ENCODE assay signal across 28 cellular contexts in the genomic region with DNA sequence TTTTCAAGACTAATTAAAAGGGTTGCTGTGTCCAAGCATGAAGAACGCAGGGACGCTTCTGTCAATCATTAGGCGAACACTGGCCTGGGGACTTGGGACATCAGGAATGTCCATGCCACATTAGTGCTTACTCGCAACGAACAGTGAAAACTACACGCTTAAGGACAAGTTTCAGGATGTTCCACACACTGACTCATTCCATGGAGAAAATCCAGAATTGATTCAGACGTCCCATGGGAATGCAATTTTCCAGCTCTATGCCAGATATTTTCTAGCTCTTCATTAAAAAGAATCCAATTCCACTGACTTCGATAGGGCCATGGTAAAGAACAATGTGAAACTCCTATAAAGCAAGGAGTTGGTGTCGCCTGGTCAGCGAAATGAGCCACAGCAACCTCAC.
A peak's percentile ranks its signal among the peaks of the same experiment; 100 is the strongest.
DNase-seq lines count a peak whose midpoint lies in the region; ATAC-seq, FAIRE-seq and TF ChIP-seq lines count a peak whose summit lies in the region.
"Had no signal": no experiment of that assay in that cellular context is flagged by ENCODE, and none has a peak within 500 bp of the region (broad histone marks: within the 10 kb centered on the region; RNA-seq: fewer than 3 reads in every experiment).

No MANE protein-coding gene starts in this region.

- CTCF ChIA-PET in MCF 10A (lab: Yijun Ruan, JAX): no interaction called here
- CTCF ChIA-PET in mammary epithelial cell (lab: Charles Lee; ENCODE audit: low non-redundant PET): no interaction called here

- peaks cover 7% of the 10 kb centered on the region for H3K36me3 ChIP-seq in mammary epithelial cell (ENCODE audit: insufficient read depth, low read length)
- peaks cover 25% of the 10 kb centered on the region for H3K36me3 ChIP-seq in brain microvascular endothelial cell (replicated peaks)

- H3K9me3 ChIP-seq in mammary epithelial cell (replicated peaks; ENCODE audit: insufficient read depth, low read length): no peaks in the 10 kb centered on the region
- H3K9me3 ChIP-seq: BE2C, heart left ventricle, psoas muscle, SK-N-SH had no signal

- no peaks in the 10 kb centered on the region for H3K9me3 Mint-ChIP-seq in MCF 10A (ENCODE audit: unreplicated experiment)
- H3K9me3 Mint-ChIP-seq: IgD-negative memory B cell, type B pancreatic cell had no signal

- H4K20me1 ChIP-seq in mammary epithelial cell (ENCODE audit: insufficient read depth, low read length): no peaks in the 10 kb centered on the region

- ATAC-seq in HG03196 (IDR thresholded peaks at IDR 0.05; ENCODE audit: unreplicated experiment): no peak
- no peak for ATAC-seq in HG02759 (IDR thresholded peaks at IDR 0.05; ENCODE audit: unreplicated experiment)
- ATAC-seq: heart left ventricle, psoas muscle had no signal

- H3K27me3 ChIP-seq in mammary epithelial cell (ENCODE audit: insufficient read depth, low read length) (no peaks in the 10 kb centered on the region), brain microvascular endothelial cell (replicated peaks) (no peaks in the 10 kb centered on the region)
- H3K27me3 ChIP-seq: BE2C, heart left ventricle had no signal

- no peak overlapping the region for H3K4me3 Mint-ChIP-seq in MCF 10A (ENCODE audit: unreplicated experiment)
- H3K4me3 Mint-ChIP-seq: IgD-negative memory B cell, type B pancreatic cell had no signal

- DNase-seq in MCF 10A (ENCODE audit: unreplicated experiment): peak; percentile 5
- no peak for DNase-seq in mammary epithelial cell
- DNase-seq in brain microvascular endothelial cell: peak; percentile 42
- peak; percentile 17 for DNase-seq in fibroblast of villous mesenchyme (ENCODE audit: low read depth)
- DNase-seq in retina: no peak
- DNase-seq in D721Med (ENCODE audit: insufficient read length, low spot score): no peak
- DNase-seq: 8988T; activated CD4-positive, alpha-beta T cell treated with anti-CD3 and anti-CD28 coated beads for 48 hours; activated naive CD4-positive, alpha-beta T cell treated with anti-CD3 and anti-CD28 coated beads, Interleukin-2, amount 50 U/mL, for 16 hours; aorta; BE2C; effector CD8-positive, alpha-beta T cell; GF-D8; HCEC 1CT; heart left ventricle; NCI-H1105; NCI-H2029 treated with DMSO at 0.1 percent for 48 hours; NCI-H2227 treated with DMSO at 0.1 percent for 48 hours; NCI-H748 treated with DMSO at 0.1 percent for 48 hours; psoas muscle; SK-N-SH had no signal

- peaks cover 26% of the 10 kb centered on the region for H3K36me3 Mint-ChIP-seq in MCF 10A (ENCODE audit: insufficient read depth, unreplicated experiment)

- H3K4me1 Mint-ChIP-seq in MCF 10A (ENCODE audit: insufficient read depth, unreplicated experiment): no peaks in the 10 kb centered on the region

- no peaks in the 10 kb centered on the region for H3K4me1 ChIP-seq in mammary epithelial cell (ENCODE audit: insufficient read depth, low read length)
- H3K4me1 ChIP-seq: psoas muscle had no signal

- no peak overlapping the region for H3K27ac Mint-ChIP-seq in MCF 10A (ENCODE audit: low read depth, unreplicated experiment)
- H3K27ac Mint-ChIP-seq: IgD-negative memory B cell, type B pancreatic cell had no signal

- H3K4me3 ChIP-seq in mammary epithelial cell (replicated peaks in 1 of 3; ENCODE audit: insufficient read depth in 1 of 3, low read depth in 2 of 3, low read length in 3 of 3) (no peak overlapping the region), brain microvascular endothelial cell (ENCODE audit: low read depth, low read length) (no peak overlapping the region), fibroblast of villous mesenchyme (ENCODE audit: low read depth, low read length) (no peak overlapping the region)
- H3K4me3 ChIP-seq: heart left ventricle, psoas muscle, skin epidermis had no signal

- no peak for FAIRE-seq in D721Med (lab: Jason Lieb, UNC)

- dilution Hi-C loops in mammary epithelial cell (cut with HindIII; ENCODE audit: low sequenced_read_pairs): no loop called here

- no peak for TF ChIP-seq CTCF in MCF 10A (IDR thresholded peaks at IDR 0.05; ENCODE audit: unreplicated experiment)
- TF ChIP-seq CTCF in mammary epithelial cell (conservative IDR thresholded peaks at IDR 0.05 in 1 of 2, IDR thresholded peaks at IDR 0.05 in 1 of 2; ENCODE audit: extremely low read depth in 1 of 2, insufficient read depth in 1 of 2, low read depth in 1 of 2, low read length in 2 of 2): no peak
- TF ChIP-seq CTCF in brain microvascular endothelial cell (IDR thresholded peaks at IDR 0.05; ENCODE audit: low read depth, low read length, missing control alignments): no peak
- no peak for TF ChIP-seq CTCF in fibroblast of villous mesenchyme (IDR thresholded peaks at IDR 0.05; ENCODE audit: insufficient read depth, low read depth, low read length)
- TF ChIP-seq CTCF in D721Med (IDR thresholded peaks at IDR 0.05; ENCODE audit: insufficient read depth, missing control alignments): no peak

- no peak overlapping the region for H3K9ac ChIP-seq in mammary epithelial cell (ENCODE audit: insufficient read depth, low read length)
- H3K9ac ChIP-seq: SK-N-SH had no signal

- POLR2A ChIA-PET in MCF 10A (lab: Yijun Ruan, JAX): no interaction called here

- H2AFZ ChIP-seq in mammary epithelial cell (ENCODE audit: low read depth, low read length): no peak overlapping the region

- H3K79me2 ChIP-seq in mammary epithelial cell (ENCODE audit: insufficient read depth, low read length): no peaks in the 10 kb centered on the region

- no peak overlapping the region for H3K4me2 ChIP-seq in mammary epithelial cell (ENCODE audit: insufficient read depth, low read depth, low read length)
- H3K4me2 ChIP-seq: SK-N-SH had no signal

- in situ Hi-C loops in mammary epithelial cell (cut with MboI; ENCODE audit: low sequenced_read_pairs in 2 of 2): no loop called here
- in situ Hi-C loops in brain microvascular endothelial cell (cut with HindIII; ENCODE audit: low pct_ligation_motif_present, low sequenced_read_pairs): no loop called here

- intact Hi-C loops in MCF 10A (cut with micrococcal nuclease): no loop called here
- intact Hi-C loops in mammary epithelial cell (cut with micrococcal nuclease): no loop called here

- H3K27ac ChIP-seq in mammary epithelial cell (ENCODE audit: insufficient read depth, low read depth, low read length): no peak overlapping the region
- no peak overlapping the region for H3K27ac ChIP-seq in brain microvascular endothelial cell
- H3K27ac ChIP-seq: heart left ventricle, psoas muscle, RWPE1, skin epidermis, VCaP had no signal

- 79% methylated on average over 10 of the region's 10 CpGs for WGBS in mammary epithelial cell (ENCODE audit: low coverage, missing lambda C conversion rate)

- H3K27me3 Mint-ChIP-seq in MCF 10A (ENCODE audit: insufficient read depth, unreplicated experiment): no peaks in the 10 kb centered on the region
- H3K27me3 Mint-ChIP-seq: type B pancreatic cell had no signal

- BruUV-seq in MCF 10A (replicated peaks; lab: Mats Ljungman, UMichigan) (no TSS peak), mammary epithelial cell (replicated peaks; lab: Mats Ljungman, UMichigan) (no TSS peak)

Comparison
In these comparisons a context has a peak if more than half of its experiments do, and no peak if none do; other contexts are left out.
1. DNase-seq: peak in MCF 10A (single experiment), brain microvascular endothelial cell (single experiment) and fibroblast of villous mesenchyme (single experiment); none in mammary epithelial cell (single experiment), retina (single experiment) and D721Med (single experiment).